ENCODE assay signal across 16 cellular contexts in genomic region chr2:222752731-222753130, GRCh38.
A peak's percentile ranks its signal among the peaks of the same experiment; 100 is the strongest.
DNase-seq lines count a peak whose midpoint lies in the region; FAIRE-seq and TF ChIP-seq lines count a peak whose summit lies in the region.
"Had no signal": no experiment of that assay in that cellular context is flagged by ENCODE, and none has a peak within 500 bp of the region (broad histone marks: within the 10 kb centered on the region; RNA-seq: fewer than 3 reads in every experiment).

No MANE protein-coding gene starts in this region.

- H3K27ac ChIP-seq in prostate gland = peak overlapping the region; percentile 60 to 75
- H3K27ac ChIP-seq: HL-60, left lung, spleen had no signal

- no peak overlapping the region for H3K4me3 ChIP-seq in prostate gland
- H3K4me3 ChIP-seq: left lung, spleen had no signal

- no peaks in the 10 kb centered on the region for H3K9me3 ChIP-seq in prostate gland
- H3K9me3 ChIP-seq: left lung, spleen had no signal

- TF ChIP-seq POLR2A in prostate gland (IDR thresholded peaks at IDR 0.05) = no peak

- intact Hi-C loops in prostate gland (cut with DNase I) = loop anchor here (2.0 kb wide), 1 partner anchor 38 kb away; no protein-coding TSS in a partner anchor

- peak; percentile 94 for FAIRE-seq in D721Med (lab: Jason Lieb, UNC)

- DNase-seq in D721Med (ENCODE audit: insufficient read length, low spot score) (peak; percentile 20), NCI-H524 (lab: John Stamatoyannopoulos, UW) (peak; percentile 84 to 92), ecto neural progenitor cell (ENCODE audit: low spot score) (peak; percentile 61), prostate gland (ENCODE audit: low spot score) (no peak), cerebellar nuclear complex (lab: John Stamatoyannopoulos, UW) (no peak), UCSD-AML1 (lab: John Stamatoyannopoulos, UW; ENCODE audit: unreplicated experiment) (no peak), G401 (ENCODE audit: low spot score) (no peak), GM10266 (ENCODE audit: extremely low spot score) (no peak)
- DNase-seq: activated CD4-positive, alpha-beta T cell treated with anti-CD3 and anti-CD28 coated beads for 4 hours; activated naive CD8-positive, alpha-beta T cell treated with anti-CD3 and anti-CD28 coated beads, Interleukin-2, amount 50 U/mL, for 24 hours; cortex of kidney; Karpas-422; left lung; NCI-H1436 treated with DMSO at 0.1 percent for 48 hours; spleen had no signal

- no peak for TF ChIP-seq CTCF in D721Med (IDR thresholded peaks at IDR 0.05; ENCODE audit: insufficient read depth, missing control alignments)
- no peak for TF ChIP-seq CTCF in prostate gland (IDR thresholded peaks at IDR 0.05)
- no peak for TF ChIP-seq CTCF in GM10266 (IDR thresholded peaks at IDR 0.05; ENCODE audit: control insufficient read depth, insufficient read depth, low read depth, missing control alignments)

- no peaks in the 10 kb centered on the region for H3K4me1 ChIP-seq in prostate gland (replicated peaks)
- H3K4me1 ChIP-seq: spleen had no signal

- H3K27me3 ChIP-seq in prostate gland (replicated peaks; ENCODE audit: insufficient read depth) = no peaks in the 10 kb centered on the region
- H3K27me3 ChIP-seq: left lung, spleen had no signal

- no peaks in the 10 kb centered on the region for H3K36me3 ChIP-seq in prostate gland
- H3K36me3 ChIP-seq: left lung, spleen had no signal

- 25% methylated on average over 5 of the region's 5 CpGs for WGBS in prostate gland

- in situ Hi-C loops in G401 (cut with HindIII; ENCODE audit: low sequenced_read_pairs) = no loop called here

Comparison
In these comparisons a context has a peak if more than half of its experiments do, and no peak if none do; other contexts are left out.
1. DNase-seq: peak in D721Med (single experiment), NCI-H524 (2 of 2) and ecto neural progenitor cell (single experiment); none in prostate gland (single experiment), cerebellar nuclear complex (0 of 2), UCSD-AML1 (single experiment), G401 (single experiment) and GM10266 (single experiment).